ENCODE assay signal across 16 cellular contexts in the genomic region with DNA sequence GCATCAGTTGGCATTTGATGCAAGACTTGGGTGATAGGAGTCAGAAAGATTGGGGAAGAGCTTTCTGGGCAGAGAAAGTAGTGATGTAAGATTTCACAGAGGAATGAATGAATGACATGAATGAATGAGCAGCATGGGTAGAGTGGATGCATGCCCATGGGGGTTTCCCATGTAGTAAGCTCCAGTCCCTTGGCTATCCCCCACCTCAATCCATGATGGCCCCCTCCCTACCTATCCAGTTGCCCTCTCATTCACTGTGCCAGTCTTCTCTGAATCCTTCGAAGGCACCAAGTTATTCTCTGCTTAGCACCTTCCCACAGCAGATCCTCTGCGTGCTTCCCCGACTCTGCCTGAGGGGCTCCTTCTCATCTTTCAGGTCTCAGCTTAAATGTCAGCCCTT. TPM values are rescaled to one million over a fixed set of nuclear protein-coding genes. Genes with fewer than 3 reads are reported as not detected.
A peak's percentile ranks its signal among the peaks of the same experiment; 100 is the strongest.
DNase-seq lines count a peak whose midpoint lies in the region; ATAC-seq, FAIRE-seq and TF ChIP-seq lines count a peak whose summit lies in the region.
"Had no signal": no experiment of that assay in that cellular context is flagged by ENCODE, and none has a peak within 500 bp of the region (broad histone marks: within the 10 kb centered on the region; RNA-seq: fewer than 3 reads in every experiment).

No MANE protein-coding gene starts in this region.

- TF ChIP-seq EP300 in GM12878 (IDR thresholded peaks at IDR 0.05; ENCODE audit: borderline replicate concordance in 1 of 2, control insufficient read depth in 1 of 2, low read depth in 2 of 2, low read length in 2 of 2): no peak

- in situ Hi-C loops in GM12878 (cut with MboI): no loop called here

- no peak overlapping the region for H3K4me3 ChIP-seq in GM12878
- H3K4me3 ChIP-seq: HAP-1 had no signal

- H3K27ac ChIP-seq in GM12878 (ENCODE audit: control insufficient read depth, insufficient read depth): no peak overlapping the region

- H3K9me3 ChIP-seq in GM12878 (replicated peaks; ENCODE audit: control insufficient read depth, insufficient read depth, low read length): no peaks in the 10 kb centered on the region
- H3K9me3 ChIP-seq: HAP-1 had no signal

- H3K36me3 ChIP-seq in GM12878 (ENCODE audit: control insufficient read depth in 2 of 2, insufficient read depth in 2 of 2, low read length in 1 of 2): no peaks in the 10 kb centered on the region
- H3K36me3 ChIP-seq: HAP-1 had no signal

- no peak for TF ChIP-seq POLR2A in GM12878 (IDR thresholded peaks at IDR 0.05; ENCODE audit: low read depth, low read length)

- SMC1A ChIA-PET in GM12878 (lab: Charles Lee; ENCODE audit: uncharacterized antibody, unreplicated experiment): interaction anchor here (0.9 to 2.0 kb wide), 5 partner anchors 12 to 76 kb away, joined by 3 to 9 read pairs (median 4); no protein-coding TSS in a partner anchor

- intact Hi-C loops in GM12878 (cut with micrococcal nuclease; ENCODE audit: unreplicated experiment): no loop called here

- H3K27ac Mint-ChIP-seq in activated CD8-positive, alpha-beta memory T cell treated with anti-CD3 and anti-CD28 coated beads, Interleukin-2, amount 10 ng/mL, durations not matched to agents 7 days and 5 days: no peak overlapping the region
- H3K27ac Mint-ChIP-seq: CD4-positive, alpha-beta memory T cell had no signal

- H2AFZ ChIP-seq in GM12878 (ENCODE audit: control insufficient read depth, low read depth, low read length): no peak overlapping the region

- no peaks in the 10 kb centered on the region for H3K36me3 Mint-ChIP-seq in activated CD8-positive, alpha-beta memory T cell treated with anti-CD3 and anti-CD28 coated beads, Interleukin-2, amount 10 ng/mL, durations not matched to agents 7 days and 5 days
- H3K36me3 Mint-ChIP-seq: CD4-positive, alpha-beta memory T cell had no signal

- DNase-seq in activated CD8-positive, alpha-beta memory T cell treated with anti-CD3 and anti-CD28 coated beads, Interleukin-2, amount 50 U/mL, for 48 hours: peak; percentile 3
- no peak for DNase-seq in activated CD8-positive, alpha-beta memory T cell treated with anti-CD3 and anti-CD28 coated beads, Interleukin-2, amount 10 ng/mL, durations not matched to agents 7 days and 5 days
- DNase-seq in GM12878 (ENCODE audit: low read depth, low spot score) (no peak), urothelium cell line (ENCODE audit: low spot score) (no peak), 8988T (no peak)
- DNase-seq in stimulated activated naive CD8-positive, alpha-beta T cell treated with anti-CD3 and anti-CD28 coated beads, Interleukin-15, Interleukin-2, amounts not matched to agents 100 U/mL and 50 U/mL, for 24 hours: no peak
- DNase-seq: C1 segment of cervical spinal cord; Calu3; CD4-positive, alpha-beta memory T cell; COR-L47; DMS53; DMS79 treated with DMSO at 0.1 percent for 48 hours; GF-D8; GOT3 had no signal

- RAD21 ChIA-PET in GM12878 (lab: Charles Lee; ENCODE audit: unreplicated experiment): interaction anchor here (0.6 to 3.2 kb wide), 7 partner anchors 11 to 94 kb away, joined by 3 to 10 read pairs (median 6); a partner anchor contains a TSS

- H3K27me3 Mint-ChIP-seq in activated CD8-positive, alpha-beta memory T cell treated with anti-CD3 and anti-CD28 coated beads, Interleukin-2, amount 10 ng/mL, durations not matched to agents 7 days and 5 days: no peaks in the 10 kb centered on the region
- H3K27me3 Mint-ChIP-seq: CD4-positive, alpha-beta memory T cell had no signal

- H3K4me1 ChIP-seq in GM12878 (ENCODE audit: control insufficient read depth, insufficient read depth, low read length): no peaks in the 10 kb centered on the region; the same call in 1 of the 2 replicates
- H3K4me1 ChIP-seq: HAP-1 had no signal

- no peak for TF ChIP-seq CTCF in GM12878 (IDR thresholded peaks at IDR 0.05 in 2 of 3, conservative IDR thresholded peaks at IDR 0.05 in 1 of 3; ENCODE audit: control insufficient read depth in 2 of 3, extremely low read depth in 1 of 3, insufficient read depth in 1 of 3, low read depth in 3 of 3, low read length in 3 of 3)

- FAIRE-seq in GM12878 (lab: Jason Lieb, UNC) (no peak), urothelium cell line (lab: Jason Lieb, UNC) (peak; percentile 5)
- FAIRE-seq: H54 had no signal

- BruUV-seq in GM12878 (replicated peaks; lab: Mats Ljungman, UMichigan): no TSS peak

- no peak for TF ChIP-seq RAD21 in GM12878 (IDR thresholded peaks at IDR 0.05; ENCODE audit: insufficient read depth, low read depth, low read length)

- no peak overlapping the region for H3K9ac ChIP-seq in GM12878 (ENCODE audit: control insufficient read depth, insufficient read depth, low read length)

- no peaks in the 10 kb centered on the region for H3K9me3 Mint-ChIP-seq in activated CD8-positive, alpha-beta memory T cell treated with anti-CD3 and anti-CD28 coated beads, Interleukin-2, amount 10 ng/mL, durations not matched to agents 7 days and 5 days (ENCODE audit: low read depth)
- H3K9me3 Mint-ChIP-seq: CD4-positive, alpha-beta memory T cell had no signal

- H3K27me3 ChIP-seq in GM12878 (replicated peaks in 1 of 2; ENCODE audit: control insufficient read depth in 2 of 2, insufficient read depth in 2 of 2, low read length in 1 of 2): no peaks in the 10 kb centered on the region

- no peak for ATAC-seq in activated CD8-positive, alpha-beta memory T cell treated with anti-CD3 and anti-CD28 coated beads, Interleukin-2, amount 10 ng/mL, durations not matched to agents 7 days and 5 days
- no peak for ATAC-seq in GM12878
- ATAC-seq in stimulated activated naive CD8-positive, alpha-beta T cell treated with anti-CD3 and anti-CD28 coated beads, Interleukin-15, Interleukin-2, amounts not matched to agents 100 U/mL and 50 U/mL, for 24 hours: no peak

- no peaks in the 10 kb centered on the region for H3K79me2 ChIP-seq in GM12878 (ENCODE audit: control insufficient read depth, insufficient read depth, low read length)

- POLR2A ChIA-PET in GM12878 (lab: Charles Lee): interaction anchor here (1.0 to 1.3 kb wide), 3 partner anchors 8 to 20 kb away, joined by 3 to 7 read pairs (median 4); no protein-coding TSS in a partner anchor

- CTCF ChIA-PET in activated CD8-positive, alpha-beta memory T cell treated with anti-CD3 and anti-CD28 coated beads, Interleukin-2, amount 10 ng/mL, durations not matched to agents 7 days and 5 days (lab: Charles Lee): interaction anchor here (1.3 kb wide), 1 partner anchor 123 kb away, joined by 4 read pairs; no protein-coding TSS in a partner anchor
- CTCF ChIA-PET in GM12878 (lab: Yijun Ruan, JAX): interaction anchor here (0.9 to 2.0 kb wide), 5 partner anchors 8 to 123 kb away, joined by 3 to 7 read pairs (median 5); no protein-coding TSS in a partner anchor

- H3K4me1 Mint-ChIP-seq in activated CD8-positive, alpha-beta memory T cell treated with anti-CD3 and anti-CD28 coated beads, Interleukin-2, amount 10 ng/mL, durations not matched to agents 7 days and 5 days: no peaks in the 10 kb centered on the region
- H3K4me1 Mint-ChIP-seq: CD4-positive, alpha-beta memory T cell had no signal

- no peaks in the 10 kb centered on the region for H4K20me1 ChIP-seq in GM12878 (ENCODE audit: control insufficient read depth, insufficient read depth)

- H3K4me3 Mint-ChIP-seq in activated CD8-positive, alpha-beta memory T cell treated with anti-CD3 and anti-CD28 coated beads, Interleukin-2, amount 10 ng/mL, durations not matched to agents 7 days and 5 days: no peak overlapping the region
- H3K4me3 Mint-ChIP-seq: CD4-positive, alpha-beta memory T cell had no signal

- 67% methylated on average over 3 of the region's 3 CpGs for WGBS in GM12878 (ENCODE audit: insufficient coverage, insufficient replicate concordance, low lambda C conversion rate, missing lambda C conversion rate)

- no peak overlapping the region for H3K4me2 ChIP-seq in GM12878 (ENCODE audit: control insufficient read depth, insufficient read depth)

RNA-seq across cellular contexts. Expression of a gene that starts 32.0 kb away (rescaled TPM):
- total RNA-seq in activated CD8-positive, alpha-beta memory T cell treated with anti-CD3 and anti-CD28 coated beads, Interleukin-2, amount 10 ng/mL, durations not matched to agents 7 days and 5 days: 100 to 1,000 TPM; 291 to 348 TPM
- 77.0 and 96.5 TPM in 2 replicates for total RNA-seq in GM12878 (2013; cell fraction: nucleolus; rRNA removed)
- total RNA-seq in GM12878 (2014; rRNA removed): 236 and 275 TPM in 2 replicates
- 440 and 441 TPM in 2 replicates for total RNA-seq in GM12878 (2014; rRNA removed; fragmentation: Illumina TruSeq; extraction: Trizol)
- total RNA-seq in GM12878 (2021): 375 and 388 TPM in 2 replicates
- 97.7 TPM for polyA plus RNA-seq in GM12878 (2011; ENCODE audit: low read depth)
- 491 and 785 TPM in 2 replicates for polyA plus RNA-seq in GM12878 (2011; rRNA removed)
- polyA plus RNA-seq in GM12878 (2011; cell fraction: cytosol; rRNA removed): 225 and 239 TPM in 2 replicates
- polyA plus RNA-seq in GM12878 (2011; cell fraction: nucleus; rRNA removed): 76.8 and 103 TPM in 2 replicates
- 230 and 359 TPM in 2 replicates for polyA plus RNA-seq in GM12878 (2012)
- 390 and 413 TPM in 2 replicates for polyA plus RNA-seq in GM12878 (2014; fragmentation: Illumina TruSeq; extraction: Trizol)
- 100 to 1,000 TPM; 538 to 852 TPM for polyA plus RNA-seq in GM12878 (2014; fragmentation: Nextera tagmentation; extraction: Ambion mirVana)
- 269 and 302 TPM in 2 replicates for polyA plus RNA-seq in GM12878 (2014; rRNA removed)
- 100 to 1,000 TPM; 255 to 334 TPM for polyA plus RNA-seq in GM12878 (2016; fragmentation: Nextera tagmentation; extraction: Ambion mirVana)
- 120 and 155 TPM in 2 replicates for polyA minus RNA-seq in GM12878 (2011; rRNA and poly(A)+ RNA removed)
- 134 and 182 TPM in 2 replicates for polyA minus RNA-seq in GM12878 (2011; cell fraction: cytosol; rRNA and poly(A)+ RNA removed)
- polyA minus RNA-seq in GM12878 (2011; cell fraction: nucleus; rRNA and poly(A)+ RNA removed): 48.6 and 71.8 TPM in 2 replicates

RNA-seq across cellular contexts. Expression of a gene that starts 32.4 kb away (rescaled TPM):
- total RNA-seq in activated CD8-positive, alpha-beta memory T cell treated with anti-CD3 and anti-CD28 coated beads, Interleukin-2, amount 10 ng/mL, durations not matched to agents 7 days and 5 days: 10 to 100 TPM; 40.7 to 50.5 TPM
- 143 and 144 TPM in 2 replicates for total RNA-seq in GM12878 (2013; cell fraction: nucleolus; rRNA removed)
- total RNA-seq in GM12878 (2014; rRNA removed): 66.3 and 76.5 TPM in 2 replicates
- total RNA-seq in GM12878 (2014; rRNA removed; fragmentation: Illumina TruSeq; extraction: Trizol): 65.4 and 69.1 TPM in 2 replicates
- total RNA-seq in GM12878 (2021): 55.8 and 58.7 TPM in 2 replicates
- polyA plus RNA-seq in GM12878 (2011; ENCODE audit: low read depth): 33.5 TPM
- polyA plus RNA-seq in GM12878 (2011; rRNA removed): 109 and 121 TPM in 2 replicates
- polyA plus RNA-seq in GM12878 (2011; cell fraction: cytosol; rRNA removed): 76.2 and 79.0 TPM in 2 replicates
- polyA plus RNA-seq in GM12878 (2011; cell fraction: nucleus; rRNA removed): 58.8 and 86.5 TPM in 2 replicates
- polyA plus RNA-seq in GM12878 (2012): 33.8 and 41.8 TPM in 2 replicates
- 50.2 and 58.3 TPM in 2 replicates for polyA plus RNA-seq in GM12878 (2014; fragmentation: Illumina TruSeq; extraction: Trizol)
- polyA plus RNA-seq in GM12878 (2014; fragmentation: Nextera tagmentation; extraction: Ambion mirVana): 10 to 100 TPM; 19.9 to 29.5 TPM
- polyA plus RNA-seq in GM12878 (2014; rRNA removed): 35.1 and 40.9 TPM in 2 replicates
- polyA plus RNA-seq in GM12878 (2016; fragmentation: Nextera tagmentation; extraction: Ambion mirVana): 10 to 100 TPM; 40.8 to 43.7 TPM
- polyA minus RNA-seq in GM12878 (2011; rRNA and poly(A)+ RNA removed): 237 and 247 TPM in 2 replicates
- 43.0 and 56.1 TPM in 2 replicates for polyA minus RNA-seq in GM12878 (2011; cell fraction: cytosol; rRNA and poly(A)+ RNA removed)
- 41.6 and 49.9 TPM in 2 replicates for polyA minus RNA-seq in GM12878 (2011; cell fraction: nucleus; rRNA and poly(A)+ RNA removed)
